Comparison of ENCODE assay signal across 14 cellular contexts in genomic region chr5:176844706-176845391, GRCh38. TPM values are rescaled to one million over a fixed set of nuclear protein-coding genes. Genes with fewer than 3 reads are reported as not detected.
DNase-seq lines count a peak whose midpoint lies in the region; ATAC-seq, FAIRE-seq and TF ChIP-seq lines count a peak whose summit lies in the region.
"Had no signal": no experiment of that assay in that cellular context is flagged by ENCODE, and none has a peak within 500 bp of the region (broad histone marks: within the 10 kb centered on the region; RNA-seq: fewer than 3 reads in every experiment).

No MANE protein-coding gene starts in this region.

- CTCF ChIA-PET in IMR-90 (lab: Yijun Ruan, JAX) = no interaction called here

- DNase-seq in D341Med (ENCODE audit: low spot score) (peak; percentile 63), IMR-90 (peak; percentile 16), RPMI8226 (peak; percentile 88), foreskin keratinocyte (peak; percentile 27 to 51), frontal cortex (ENCODE audit: low spot score in 2 of 2) (no peak), T-helper 2 cell (no peak), left cardiac atrium (no peak)
- DNase-seq: activated CD4-positive, alpha-beta T cell treated with anti-CD3 and anti-CD28 coated beads, Interleukin-2, amount 50 U/mL, for 1 hour; activated naive CD4-positive, alpha-beta T cell treated with anti-CD3 and anti-CD28 coated beads, Interleukin-2, amount 50 U/mL, for 16 hours; DND-41; mesendoderm; psoas muscle had no signal

- no peak overlapping the region for H3K4ac ChIP-seq in IMR-90 (ENCODE audit: low read depth, low read length)

- no peak for TF ChIP-seq POLR2A in IMR-90 (IDR thresholded peaks at IDR 0.05; ENCODE audit: low read depth, low read length)

- H3K27me3 ChIP-seq in IMR-90 (ENCODE audit: control insufficient read depth, insufficient read depth, low read length) (peaks cover 46% of the 10 kb centered on the region), foreskin keratinocyte (peaks cover 18% of the 10 kb centered on the region)
- H3K27me3 ChIP-seq: hepatocyte had no signal

- POLR2A ChIA-PET in IMR-90 (lab: Charles Lee; ENCODE audit: unreplicated experiment) = no interaction called here

- ATAC-seq in IMR-90 (ENCODE audit: low read depth) (no peak), foreskin keratinocyte (peak; percentile 78), HG03520 (IDR thresholded peaks at IDR 0.05; ENCODE audit: unreplicated experiment) (no peak), left cardiac atrium (no peak)
- ATAC-seq: psoas muscle had no signal

- H3K23ac ChIP-seq in IMR-90 (ENCODE audit: low read depth, low read length) = no peak overlapping the region

- H2BK120ac ChIP-seq in IMR-90 (ENCODE audit: low read depth, low read length) = no peak overlapping the region

- no peak overlapping the region for H4K5ac ChIP-seq in IMR-90 (ENCODE audit: low read depth, low read length)

- no peak overlapping the region for H3K4me3 ChIP-seq in IMR-90 (ENCODE audit: insufficient read depth, low read depth, low read length)
- H3K4me3 ChIP-seq: hepatocyte, psoas muscle had no signal

- no peak overlapping the region for H3K18ac ChIP-seq in IMR-90 (ENCODE audit: low read depth, low read length)

- H3K9ac ChIP-seq in IMR-90 (ENCODE audit: low read depth, low read length) = no peak overlapping the region

- H3K9me1 ChIP-seq in IMR-90 (ENCODE audit: insufficient read depth, low read length) = no peaks in the 10 kb centered on the region

- H4K8ac ChIP-seq in IMR-90 (ENCODE audit: low read depth in 2 of 2, low read length in 2 of 2) = no peak overlapping the region

- no peak overlapping the region for H3K56ac ChIP-seq in IMR-90 (ENCODE audit: extremely low read depth, insufficient read depth, low read length)

- TF ChIP-seq RAD21 in IMR-90 (IDR thresholded peaks at IDR 0.05; ENCODE audit: low read length) = no peak

- no peak overlapping the region for H3K14ac ChIP-seq in IMR-90 (replicated peaks; ENCODE audit: low read depth, low read length)

- dilution Hi-C loops in IMR-90 (cut with HindIII; ENCODE audit: low sequenced_read_pairs, unreplicated experiment) = no loop called here

- H2AFZ ChIP-seq in IMR-90 (replicated peaks; ENCODE audit: low read length, poor library complexity) = peak overlapping the region; percentile 64
- H2AFZ ChIP-seq: hepatocyte had no signal

- H3K79me1 ChIP-seq in IMR-90 (ENCODE audit: low read depth in 1 of 2, low read length in 2 of 2) = no peaks in the 10 kb centered on the region

- H4K20me1 ChIP-seq in IMR-90 (ENCODE audit: insufficient read depth, low read length) = no peaks in the 10 kb centered on the region

- no peaks in the 10 kb centered on the region; the same call in 1 of the 2 replicates for H3K4me1 ChIP-seq in IMR-90 (ENCODE audit: control insufficient read depth, insufficient read depth, low read length)
- H3K4me1 ChIP-seq in foreskin keratinocyte = no peaks in the 10 kb centered on the region
- H3K4me1 ChIP-seq: psoas muscle had no signal

- no peak overlapping the region for H2BK5ac ChIP-seq in IMR-90 (ENCODE audit: low read depth, low read length, poor library complexity, severe bottlenecking)

- WGBS in IMR-90 (ENCODE audit: extremely low coverage in 2 of 2, insufficient read length in 1 of 2), 2 experiments = 41% methylated on average over 11 of the region's 21 CpGs; no CpG with 5 or more reads in 1 of the 2 experiments

- TF ChIP-seq CTCF in IMR-90 (conservative IDR thresholded peaks at IDR 0.05; ENCODE audit: low read depth, low read length) (no peak), foreskin keratinocyte (conservative IDR thresholded peaks at IDR 0.05) (no peak)

- no peak overlapping the region for H4K91ac ChIP-seq in IMR-90 (ENCODE audit: insufficient read depth, low read depth, low read length)

- BruUV-seq in IMR-90 (replicated peaks; lab: Mats Ljungman, UMichigan) = no TSS peak

- H3K4me2 ChIP-seq in IMR-90 (ENCODE audit: low read depth, low read length) = no peak overlapping the region
- H3K4me2 ChIP-seq: hepatocyte had no signal

- no peak overlapping the region for H2AK5ac ChIP-seq in IMR-90 (ENCODE audit: low read depth, low read length)

- intact Hi-C loops in IMR-90 (cut with micrococcal nuclease) (no loop called here), left cardiac atrium (cut with DNase I) (no loop called here)

- no peak overlapping the region for H3K27ac ChIP-seq in IMR-90 (ENCODE audit: insufficient read depth, low read length)
- no peak overlapping the region for H3K27ac ChIP-seq in foreskin keratinocyte
- H3K27ac ChIP-seq: hepatocyte, psoas muscle had no signal

- H2BK15ac ChIP-seq in IMR-90 (ENCODE audit: low read depth, low read length) = no peak overlapping the region

- H2BK20ac ChIP-seq in IMR-90 (ENCODE audit: low read depth, low read length) = no peak overlapping the region

- in situ Hi-C loops in IMR-90 (cut with MboI; ENCODE audit: low sequenced_read_pairs) = no loop called here

- no peaks in the 10 kb centered on the region for H3K9me3 ChIP-seq in IMR-90 (ENCODE audit: control insufficient read depth, insufficient read depth, low read length)
- H3K9me3 ChIP-seq: psoas muscle had no signal

- H2AK9ac ChIP-seq in IMR-90 (replicated peaks; ENCODE audit: low read depth, low read length, poor library complexity) = no peak overlapping the region

- FAIRE-seq in frontal cortex (lab: Jason Lieb, UNC) = no peak

- no peaks in the 10 kb centered on the region for H3K36me3 ChIP-seq in IMR-90 (ENCODE audit: control insufficient read depth, insufficient read depth, low read length)

TF ChIP-seq in IMR-90, 13 proteins besides CTCF, POLR2A, EP300 and RAD21:
- no peak for TF ChIP-seq NFE2L2 (IDR thresholded peaks at IDR 0.05; ENCODE audit: low read depth, low read length)
- no peak for TF ChIP-seq BHLHE40 (IDR thresholded peaks at IDR 0.05; ENCODE audit: low read depth, low read length)
- no peak for TF ChIP-seq MAFK (IDR thresholded peaks at IDR 0.05; ENCODE audit: low read depth, low read length)
- no peak for TF ChIP-seq USF2 (IDR thresholded peaks at IDR 0.05; ENCODE audit: low read depth, low read length)
- TF ChIP-seq ELK1 (IDR thresholded peaks at IDR 0.05; ENCODE audit: borderline replicate concordance, low read depth, low read length) = no peak
- TF ChIP-seq MAZ (IDR thresholded peaks at IDR 0.05; ENCODE audit: borderline replicate concordance, low read depth, low read length) = no peak
- TF ChIP-seq RCOR1 (IDR thresholded peaks at IDR 0.05; ENCODE audit: insufficient replicate concordance, low read length) = no peak

RNA-seq across cellular contexts. Expression of gene UNC5A, which starts 34.5 kb away (rescaled TPM):
- not detected in 2 replicates for total RNA-seq in IMR-90 (2012; rRNA removed)
- not detected in 2 replicates for polyA plus RNA-seq in IMR-90 (2012; rRNA removed)
- 0.02 TPM in 1 of 2 replicates, not detected in the other for polyA plus RNA-seq in IMR-90 (2012; cell fraction: cytosol; rRNA removed)
- 0.01 and 0.11 TPM in 2 replicates for polyA plus RNA-seq in IMR-90 (2012; cell fraction: nucleus; rRNA removed; ENCODE audit: low replicate concordance)
- 0.18 and 0.51 TPM in 2 replicates for total RNA-seq in foreskin keratinocyte
- polyA plus RNA-seq in foreskin keratinocyte = 0.18 and 0.46 TPM in 2 replicates
- 6.1 TPM for total RNA-seq in frontal cortex
- total RNA-seq in left cardiac atrium = under 1 TPM; 0.35 to 0.50 TPM

RNA-seq across cellular contexts. Expression of gene HK3, which starts 54.3 kb away (rescaled TPM):
- not detected in 2 replicates for total RNA-seq in IMR-90 (2012; rRNA removed)
- not detected in 2 replicates for polyA plus RNA-seq in IMR-90 (2012; rRNA removed)
- not detected in 2 replicates for polyA plus RNA-seq in IMR-90 (2012; cell fraction: cytosol; rRNA removed)
- polyA plus RNA-seq in IMR-90 (2012; cell fraction: nucleus; rRNA removed; ENCODE audit: low replicate concordance) = 0.05 and 0.15 TPM in 2 replicates
- total RNA-seq in foreskin keratinocyte = not detected in 2 replicates
- not detected in 2 replicates for polyA plus RNA-seq in foreskin keratinocyte
- total RNA-seq in frontal cortex = 0.41 TPM
- 10 to 100 TPM in 1 of 2 donors, 1 to 10 TPM in 1; 9.2 to 16.8 TPM for total RNA-seq in left cardiac atrium
- polyA plus RNA-seq: hepatocyte had no signal

Comparison
In these comparisons a context has a peak if more than half of its experiments do, and no peak if none do; other contexts are left out.
1. DNase-seq: peak in D341Med (single experiment), IMR-90 (single experiment), RPMI8226 (single experiment) and foreskin keratinocyte (2 of 2); none in frontal cortex (0 of 2), T-helper 2 cell (0 of 5) and left cardiac atrium (single experiment).